ENCODE assay signal across 26 cellular contexts in the genomic region with DNA sequence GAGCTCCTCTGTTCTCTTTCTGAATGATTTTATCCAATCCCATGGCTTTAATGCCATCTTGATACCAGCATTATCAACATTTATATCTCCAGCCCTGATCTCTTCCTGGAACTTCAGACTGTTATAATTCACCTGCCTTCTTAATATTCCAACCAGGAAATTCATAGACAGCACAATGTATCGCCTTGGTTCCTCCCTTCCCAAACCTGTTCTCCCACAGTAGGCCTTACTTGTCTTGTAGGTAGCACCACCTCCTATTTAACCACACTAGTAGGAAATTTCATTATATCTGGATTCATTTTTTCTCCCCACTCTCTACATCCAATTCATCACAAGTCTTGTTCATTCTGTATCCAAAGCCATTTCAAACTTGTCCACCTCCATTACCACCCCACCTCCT. TPM values are rescaled to one million over a fixed set of nuclear protein-coding genes. Genes with fewer than 3 reads are reported as not detected.
DNase-seq lines count a peak whose midpoint lies in the region; ATAC-seq and TF ChIP-seq lines count a peak whose summit lies in the region.
"Had no signal": no experiment of that assay in that cellular context is flagged by ENCODE, and none has a peak within 500 bp of the region (broad histone marks: within the 10 kb centered on the region; RNA-seq: fewer than 3 reads in every experiment).

No MANE protein-coding gene starts in this region.

- no peak for TF ChIP-seq CTCF in activated CD8-positive, alpha-beta T cell treated with anti-CD3 and anti-CD28 coated beads for 36 hours (IDR thresholded peaks at IDR 0.05)
- TF ChIP-seq CTCF in PC-3 (conservative IDR thresholded peaks at IDR 0.05; ENCODE audit: low read depth, low read length) (no peak), gastrocnemius medialis (IDR thresholded peaks at IDR 0.05 in 4 of 5, conservative IDR thresholded peaks at IDR 0.05 in 1 of 5) (no peak)

- H3K79me2 ChIP-seq in PC-3 (ENCODE audit: low read length): no peaks in the 10 kb centered on the region

- no peaks in the 10 kb centered on the region for H3K27me3 Mint-ChIP-seq in activated CD8-positive, alpha-beta T cell treated with anti-CD3 and anti-CD28 coated beads for 36 hours
- H3K27me3 Mint-ChIP-seq in activated CD8-positive, alpha-beta T cell treated with anti-CD3 and anti-CD28 coated beads, Interleukin-2, amount 10 ng/mL, durations not matched to agents 7 days and 5 days (ENCODE audit: low read depth): no peaks in the 10 kb centered on the region
- H3K27me3 Mint-ChIP-seq in stimulated activated naive B cell treated with anti-CD40 and anti-IgM and Interleukin-4, amounts not matched to agents 10 μg/mL and 1 μg/mL and 100 μg/mL, for 72 hours: no peaks in the 10 kb centered on the region
- H3K27me3 Mint-ChIP-seq: activated T-cell treated with anti-CD3 and anti-CD28 coated beads, Interleukin-2, amount 50 U/mL, for 24 hours had no signal

- H4K20me1 ChIP-seq in PC-3 (ENCODE audit: low read length): no peaks in the 10 kb centered on the region

- CTCF ChIA-PET in activated CD8-positive, alpha-beta T cell treated with anti-CD3 and anti-CD28 coated beads for 36 hours (lab: Charles Lee): interaction anchor here (1.2 kb wide), 1 partner anchor 144 kb away, joined by 3 read pairs; no protein-coding TSS in a partner anchor
- CTCF ChIA-PET in activated CD8-positive, alpha-beta T cell treated with anti-CD3 and anti-CD28 coated beads, Interleukin-2, amount 10 ng/mL, durations not matched to agents 7 days and 5 days (lab: Charles Lee): no interaction called here
- CTCF ChIA-PET in PC-3 (lab: Charles Lee): no interaction called here

- peaks cover 29% of the 10 kb centered on the region for H3K4me1 Mint-ChIP-seq in activated CD8-positive, alpha-beta T cell treated with anti-CD3 and anti-CD28 coated beads for 36 hours (ENCODE audit: low read depth)
- H3K4me1 Mint-ChIP-seq in activated CD8-positive, alpha-beta T cell treated with anti-CD3 and anti-CD28 coated beads, Interleukin-2, amount 10 ng/mL, durations not matched to agents 7 days and 5 days (ENCODE audit: low read depth): peaks cover 28% of the 10 kb centered on the region
- H3K4me1 Mint-ChIP-seq in stimulated activated naive B cell treated with anti-CD40 and anti-IgM and Interleukin-4, amounts not matched to agents 10 μg/mL and 1 μg/mL and 100 μg/mL, for 72 hours: peaks cover 41 to 70% of the 10 kb centered on the region in 2 donors

- no peaks in the 10 kb centered on the region for H3K9me2 ChIP-seq in PC-3 (replicated peaks; ENCODE audit: low read length)

- no peak for DNase-seq in activated CD8-positive, alpha-beta T cell treated with anti-CD3 and anti-CD28 coated beads for 36 hours
- no peak for DNase-seq in activated CD8-positive, alpha-beta T cell treated with anti-CD3 and anti-CD28 coated beads, Interleukin-2, amount 10 ng/mL, durations not matched to agents 7 days and 5 days
- DNase-seq in PC-3: peak; percentile 33
- DNase-seq in stimulated activated naive B cell treated with anti-CD40 and anti-IgM and Interleukin-4, amounts not matched to agents 10 μg/mL and 1 μg/mL and 100 μg/mL, for 72 hours: no peak
- no peak for DNase-seq in erythroblast (lab: John Stamatoyannopoulos, UW)
- DNase-seq in stimulated activated CD4-positive, alpha-beta T cell treated with anti-CD3 and anti-CD28 coated beads, Interleukin-4, amount 100 ng/mL, for 24 hours: no peak
- DNase-seq in gastrocnemius medialis: no peak
- DNase-seq: activated CD8-positive, alpha-beta memory T cell treated with anti-CD3 and anti-CD28 coated beads for 24 hours; activated naive CD4-positive, alpha-beta T cell; activated T-cell treated with anti-CD3 and anti-CD28 coated beads, Interleukin-2, amount 50 U/mL, for 24 hours; amygdala; Caco-2; colonic mucosa; DND-41; glutamatergic neuron; kidney glomerular epithelial cell; NCI-H1105 treated with DMSO at 0.1 percent for 48 hours; NCI-H2029 treated with DMSO at 0.1 percent for 48 hours; NCI-H345; NCI-H774; stimulated activated CD4-positive, alpha-beta T cell treated with anti-CD3 and anti-CD28 coated beads, Interleukin-1b, Interleukin-23, amount 100 ng/mL, for 48 hours; T1000; upper lobe of right lung had no signal

- POLR2A ChIA-PET in activated CD8-positive, alpha-beta T cell treated with anti-CD3 and anti-CD28 coated beads for 36 hours (lab: Charles Lee): no interaction called here
- POLR2A ChIA-PET in activated CD8-positive, alpha-beta T cell treated with anti-CD3 and anti-CD28 coated beads, Interleukin-2, amount 10 ng/mL, durations not matched to agents 7 days and 5 days (lab: Charles Lee): interaction anchor here (0.7 to 0.9 kb wide), 2 partner anchors 9 to 19 kb away, joined by 3 read pairs; no protein-coding TSS in a partner anchor
- POLR2A ChIA-PET in PC-3 (lab: Charles Lee; ENCODE audit: unreplicated experiment): no interaction called here

- H2AFZ ChIP-seq in PC-3 (ENCODE audit: low read length): no peak overlapping the region

- no peak overlapping the region for H3K4me3 Mint-ChIP-seq in activated CD8-positive, alpha-beta T cell treated with anti-CD3 and anti-CD28 coated beads for 36 hours
- no peak overlapping the region for H3K4me3 Mint-ChIP-seq in activated CD8-positive, alpha-beta T cell treated with anti-CD3 and anti-CD28 coated beads, Interleukin-2, amount 10 ng/mL, durations not matched to agents 7 days and 5 days
- peak overlapping the region; percentile 2 to 6 for H3K4me3 Mint-ChIP-seq in stimulated activated naive B cell treated with anti-CD40 and anti-IgM and Interleukin-4, amounts not matched to agents 10 μg/mL and 1 μg/mL and 100 μg/mL, for 72 hours
- H3K4me3 Mint-ChIP-seq: activated T-cell treated with anti-CD3 and anti-CD28 coated beads, Interleukin-2, amount 50 U/mL, for 24 hours had no signal

- H3K36me3 ChIP-seq in PC-3 (ENCODE audit: low read depth, low read length): no peaks in the 10 kb centered on the region
- H3K36me3 ChIP-seq in gastrocnemius medialis: no peaks in the 10 kb centered on the region
- H3K36me3 ChIP-seq: colonic mucosa, upper lobe of right lung had no signal

- TF ChIP-seq POLR2A in erythroblast (IDR thresholded peaks at IDR 0.05; ENCODE audit: low read length) (no peak), gastrocnemius medialis (IDR thresholded peaks at IDR 0.05) (no peak)

- H3K9me3 ChIP-seq in PC-3 (ENCODE audit: low read length) (no peaks in the 10 kb centered on the region), gastrocnemius medialis (no peaks in the 10 kb centered on the region)
- H3K9me3 ChIP-seq: Caco-2, colonic mucosa, upper lobe of right lung had no signal

- H3K4me3 ChIP-seq in PC-3 (ENCODE audit: low read length) (no peak overlapping the region), gastrocnemius medialis (no peak overlapping the region)
- H3K4me3 ChIP-seq: colonic mucosa, skin epidermis, upper lobe of right lung had no signal

- intact Hi-C loops in activated CD8-positive, alpha-beta T cell treated with anti-CD3 and anti-CD28 coated beads for 36 hours (cut with micrococcal nuclease): no loop called here
- intact Hi-C loops in PC-3 (cut with micrococcal nuclease): no loop called here
- intact Hi-C loops in gastrocnemius medialis (cut with DNase I; ENCODE audit: low total_unique reads): no loop called here

- BruUV-seq in PC-3 (replicated peaks; lab: Mats Ljungman, UMichigan): no TSS peak

- H3K9ac ChIP-seq in PC-3 (ENCODE audit: low read length): no peak overlapping the region

- ATAC-seq in activated CD8-positive, alpha-beta T cell treated with anti-CD3 and anti-CD28 coated beads for 36 hours: no peak
- ATAC-seq in activated CD8-positive, alpha-beta T cell treated with anti-CD3 and anti-CD28 coated beads, Interleukin-2, amount 10 ng/mL, durations not matched to agents 7 days and 5 days: no peak
- ATAC-seq in PC-3: no peak
- ATAC-seq in esophagus mucosa: peak; percentile 77
- no peak for ATAC-seq in stimulated activated naive B cell treated with anti-CD40 and anti-IgM and Interleukin-4, amounts not matched to agents 10 μg/mL and 1 μg/mL and 100 μg/mL, for 72 hours (replicated peaks)
- ATAC-seq in gastrocnemius medialis: no peak
- ATAC-seq: Right ventricle myocardium inferior, upper lobe of right lung had no signal

- in situ Hi-C loops in gastrocnemius medialis (cut with MboI; ENCODE audit: low sequenced_read_pairs in 4 of 4): no loop called here

- H3K27ac Mint-ChIP-seq in activated CD8-positive, alpha-beta T cell treated with anti-CD3 and anti-CD28 coated beads for 36 hours: peak overlapping the region; percentile 1
- no peak overlapping the region for H3K27ac Mint-ChIP-seq in activated CD8-positive, alpha-beta T cell treated with anti-CD3 and anti-CD28 coated beads, Interleukin-2, amount 10 ng/mL, durations not matched to agents 7 days and 5 days
- H3K27ac Mint-ChIP-seq in stimulated activated naive B cell treated with anti-CD40 and anti-IgM and Interleukin-4, amounts not matched to agents 10 μg/mL and 1 μg/mL and 100 μg/mL, for 72 hours: peak overlapping the region; percentile 48
- H3K27ac Mint-ChIP-seq: activated T-cell treated with anti-CD3 and anti-CD28 coated beads, Interleukin-2, amount 50 U/mL, for 24 hours had no signal

- peaks cover 4% of the 10 kb centered on the region for H3K9me3 Mint-ChIP-seq in activated CD8-positive, alpha-beta T cell treated with anti-CD3 and anti-CD28 coated beads for 36 hours
- peaks cover 5% of the 10 kb centered on the region for H3K9me3 Mint-ChIP-seq in activated CD8-positive, alpha-beta T cell treated with anti-CD3 and anti-CD28 coated beads, Interleukin-2, amount 10 ng/mL, durations not matched to agents 7 days and 5 days (ENCODE audit: insufficient read depth)
- H3K9me3 Mint-ChIP-seq in stimulated activated naive B cell treated with anti-CD40 and anti-IgM and Interleukin-4, amounts not matched to agents 10 μg/mL and 1 μg/mL and 100 μg/mL, for 72 hours: peaks cover 8 to 12% of the 10 kb centered on the region in 2 donors
- H3K9me3 Mint-ChIP-seq: activated T-cell treated with anti-CD3 and anti-CD28 coated beads, Interleukin-2, amount 50 U/mL, for 24 hours had no signal

- H3K4me2 ChIP-seq in PC-3 (ENCODE audit: low read length): no peak overlapping the region

- H3K27ac ChIP-seq in PC-3 (ENCODE audit: low read length) (no peak overlapping the region), gastrocnemius medialis (no peak overlapping the region)

- H3K27me3 ChIP-seq in PC-3 (ENCODE audit: low read length): no peaks in the 10 kb centered on the region
- no peaks in the 10 kb centered on the region for H3K27me3 ChIP-seq in gastrocnemius medialis
- H3K27me3 ChIP-seq: colonic mucosa, upper lobe of right lung had no signal

- no peaks in the 10 kb centered on the region for H3F3A ChIP-seq in PC-3 (ENCODE audit: low read length, unreplicated experiment)

- H3K4me1 ChIP-seq in PC-3 (ENCODE audit: insufficient read depth, low read length) (peaks cover 25% of the 10 kb centered on the region), gastrocnemius medialis (no peaks in the 10 kb centered on the region)
- H3K4me1 ChIP-seq: Caco-2 had no signal

- peaks cover 2% of the 10 kb centered on the region for H3K36me3 Mint-ChIP-seq in activated CD8-positive, alpha-beta T cell treated with anti-CD3 and anti-CD28 coated beads for 36 hours (ENCODE audit: low read depth)
- peaks cover 3% of the 10 kb centered on the region for H3K36me3 Mint-ChIP-seq in activated CD8-positive, alpha-beta T cell treated with anti-CD3 and anti-CD28 coated beads, Interleukin-2, amount 10 ng/mL, durations not matched to agents 7 days and 5 days (ENCODE audit: low read depth)
- peaks cover 4 to 14% of the 10 kb centered on the region in 2 donors for H3K36me3 Mint-ChIP-seq in stimulated activated naive B cell treated with anti-CD40 and anti-IgM and Interleukin-4, amounts not matched to agents 10 μg/mL and 1 μg/mL and 100 μg/mL, for 72 hours

RNA-seq across cellular contexts. Expression of gene GPCPD1, which starts 33.1 kb away (rescaled TPM):
- 10 to 100 TPM; 32.3 TPM for total RNA-seq in activated CD8-positive, alpha-beta T cell treated with anti-CD3 and anti-CD28 coated beads for 36 hours
- total RNA-seq in activated CD8-positive, alpha-beta T cell treated with anti-CD3 and anti-CD28 coated beads, Interleukin-2, amount 10 ng/mL, durations not matched to agents 7 days and 5 days: 10 to 100 TPM; 22.5 to 31.2 TPM
- total RNA-seq in PC-3 (2014; rRNA removed) (13.0 and 16.8 TPM in 2 replicates), esophagus mucosa (32.6 TPM), gastrocnemius medialis (10 to 100 TPM; 17.2 to 40.9 (median 22.0) TPM)

Comparison
In these comparisons a context has a peak if more than half of its experiments do, and no peak if none do; other contexts are left out.
1. H3K4me3 Mint-ChIP-seq: peak in stimulated activated naive B cell treated with anti-CD40 and anti-IgM and Interleukin-4, amounts not matched to agents 10 μg/mL and 1 μg/mL and 100 μg/mL, for 72 hours (2 of 2); none in activated CD8-positive, alpha-beta T cell treated with anti-CD3 and anti-CD28 coated beads for 36 hours (single experiment) and activated CD8-positive, alpha-beta T cell treated with anti-CD3 and anti-CD28 coated beads, Interleukin-2, amount 10 ng/mL, durations not matched to agents 7 days and 5 days (single experiment).